ENCODE assay signal across 18 cellular contexts in genomic region chr17:40477796-40478195, GRCh38. TPM values are rescaled to one million over a fixed set of nuclear protein-coding genes. Genes with fewer than 3 reads are reported as not detected.
A peak's percentile ranks its signal among the peaks of the same experiment; 100 is the strongest.
DNase-seq lines count a peak whose midpoint lies in the region; ATAC-seq and TF ChIP-seq lines count a peak whose summit lies in the region.
"Had no signal": no experiment of that assay in that cellular context is flagged by ENCODE, and none has a peak within 500 bp of the region (broad histone marks: within the 10 kb centered on the region; RNA-seq: fewer than 3 reads in every experiment).

No MANE protein-coding gene starts in this region.

- H3K27ac ChIP-seq in CD4-positive, CD25-positive, alpha-beta regulatory T cell (ENCODE audit: insufficient read depth, low read length, poor library complexity, severe bottlenecking) = no peak overlapping the region
- peak overlapping the region; percentile 100 for H3K27ac ChIP-seq in RWPE2 (ENCODE audit: poor library complexity, severe bottlenecking)

- TF ChIP-seq POLR2A in erythroblast (IDR thresholded peaks at IDR 0.05; ENCODE audit: low read length) = no peak

- peaks cover 61% of the 10 kb centered on the region for H3K4me1 Mint-ChIP-seq in T-helper 2 cell treated with Interferon-gamma antibody and Interleukin-4, amounts not matched to agents 5 μg/mL and 100 μg/mL, for 36 hours (ENCODE audit: low read depth)
- H3K4me1 Mint-ChIP-seq in CD4-positive, CD25-positive, alpha-beta regulatory T cell = peaks cover 5 to 46% (median 22%) of the 10 kb centered on the region in 4 donors

- H3K36me3 ChIP-seq in CD4-positive, CD25-positive, alpha-beta regulatory T cell (ENCODE audit: control insufficient read depth, insufficient read depth, low read length) = no peaks in the 10 kb centered on the region
- H3K36me3 ChIP-seq in RWPE2 (ENCODE audit: low read depth) = peaks cover 61% of the 10 kb centered on the region
- H3K36me3 ChIP-seq: MG63 had no signal

- no peak overlapping the region for H3K4me3 Mint-ChIP-seq in T-helper 2 cell treated with Interferon-gamma antibody and Interleukin-4, amounts not matched to agents 5 μg/mL and 100 μg/mL, for 36 hours
- no peak overlapping the region for H3K4me3 Mint-ChIP-seq in CD4-positive, CD25-positive, alpha-beta regulatory T cell

- no peaks in the 10 kb centered on the region for H3K27me3 ChIP-seq in CD4-positive, CD25-positive, alpha-beta regulatory T cell (ENCODE audit: control insufficient read depth, insufficient read depth, low read length)
- no peaks in the 10 kb centered on the region for H3K27me3 ChIP-seq in RWPE2 (ENCODE audit: insufficient read depth, poor library complexity, severe bottlenecking)
- H3K27me3 ChIP-seq: MG63 had no signal

- no peak for DNase-seq in T-helper 2 cell treated with Interferon-gamma antibody and Interleukin-4, amounts not matched to agents 5 μg/mL and 100 μg/mL, for 36 hours (ENCODE audit: low spot score)
- DNase-seq in T-helper 2 cell (no peak), RWPE2 (ENCODE audit: low spot score) (no peak), epithelial cell of esophagus (ENCODE audit: low read depth) (peak; percentile 63), erythroblast (lab: John Stamatoyannopoulos, UW) (no peak)
- DNase-seq in CD4-positive, CD25-positive, alpha-beta regulatory T cell = no peak
- DNase-seq: 8988T, DMS 273 treated with DMSO at 0.1 percent for 48 hours, GF-D8, GOT3, MG63, NCI-H1092, NCI-H146, NCI-H2081, NCI-H524 had no signal

- peak overlapping the region; percentile 49 for H3K27ac Mint-ChIP-seq in T-helper 2 cell treated with Interferon-gamma antibody and Interleukin-4, amounts not matched to agents 5 μg/mL and 100 μg/mL, for 36 hours
- peak overlapping the region in 2 of 3 donors; percentile 23 to 76 for H3K27ac Mint-ChIP-seq in CD4-positive, CD25-positive, alpha-beta regulatory T cell

- H3K9me3 Mint-ChIP-seq in T-helper 2 cell treated with Interferon-gamma antibody and Interleukin-4, amounts not matched to agents 5 μg/mL and 100 μg/mL, for 36 hours = no peaks in the 10 kb centered on the region
- H3K9me3 Mint-ChIP-seq in CD4-positive, CD25-positive, alpha-beta regulatory T cell = no peaks in the 10 kb centered on the region

- H3K4me3 ChIP-seq in CD4-positive, CD25-positive, alpha-beta regulatory T cell (ENCODE audit: low read depth, low read length) = no peak overlapping the region
- no peak overlapping the region for H3K4me3 ChIP-seq in RWPE2 (ENCODE audit: severe bottlenecking)
- H3K4me3 ChIP-seq in epithelial cell of esophagus (ENCODE audit: low read length) = no peak overlapping the region
- H3K4me3 ChIP-seq: MG63 had no signal

- no peak for ATAC-seq in CD4-positive, CD25-positive, alpha-beta regulatory T cell (ENCODE audit: low read depth in 2 of 2)
- ATAC-seq in RWPE2 (ENCODE audit: low read depth) (no peak), GM19328 (IDR thresholded peaks at IDR 0.05; ENCODE audit: unreplicated experiment) (no peak), HG02623 (IDR thresholded peaks at IDR 0.05; ENCODE audit: unreplicated experiment) (no peak)
- ATAC-seq: Right ventricle myocardium inferior had no signal

- TF ChIP-seq CTCF in RWPE2 (IDR thresholded peaks at IDR 0.05; ENCODE audit: poor library complexity, severe bottlenecking) = no peak
- TF ChIP-seq CTCF in epithelial cell of esophagus (IDR thresholded peaks at IDR 0.05; ENCODE audit: insufficient read depth, low read depth, low read length, missing control alignments) = no peak

- no peaks in the 10 kb centered on the region for H3K9me3 ChIP-seq in CD4-positive, CD25-positive, alpha-beta regulatory T cell (ENCODE audit: control insufficient read depth in 2 of 2, low read length in 2 of 2)
- no peaks in the 10 kb centered on the region for H3K9me3 ChIP-seq in RWPE2 (ENCODE audit: severe bottlenecking)
- H3K9me3 ChIP-seq: MG63 had no signal

- H3K4me1 ChIP-seq in CD4-positive, CD25-positive, alpha-beta regulatory T cell (ENCODE audit: control insufficient read depth, insufficient read depth, low read length, poor library complexity, severe bottlenecking) = peaks cover 30% of the 10 kb centered on the region
- no peaks in the 10 kb centered on the region for H3K4me1 ChIP-seq in RWPE2 (ENCODE audit: insufficient read depth, poor library complexity, severe bottlenecking)

- peaks cover 27% of the 10 kb centered on the region for H3K36me3 Mint-ChIP-seq in T-helper 2 cell treated with Interferon-gamma antibody and Interleukin-4, amounts not matched to agents 5 μg/mL and 100 μg/mL, for 36 hours (ENCODE audit: low read depth)
- no peaks in the 10 kb centered on the region for H3K36me3 Mint-ChIP-seq in CD4-positive, CD25-positive, alpha-beta regulatory T cell

- no peaks in the 10 kb centered on the region for H3K27me3 Mint-ChIP-seq in T-helper 2 cell treated with Interferon-gamma antibody and Interleukin-4, amounts not matched to agents 5 μg/mL and 100 μg/mL, for 36 hours (ENCODE audit: low read depth)
- H3K27me3 Mint-ChIP-seq in CD4-positive, CD25-positive, alpha-beta regulatory T cell = no peaks in the 10 kb centered on the region

RNA-seq across cellular contexts. Expression of gene TNS4, which starts 23.6 kb away (rescaled TPM):
- 1.1 TPM for total RNA-seq in CD4-positive, CD25-positive, alpha-beta regulatory T cell
- under 1 TPM in 1 of 4 donors, not detected in 3; 0.16 TPM for polyA plus RNA-seq in CD4-positive, CD25-positive, alpha-beta regulatory T cell
- total RNA-seq: Right ventricle myocardium inferior had no signal

RNA-seq across cellular contexts. Expression of gene IGFBP4, which starts 34.5 kb away (rescaled TPM):
- 3.7 TPM for total RNA-seq in CD4-positive, CD25-positive, alpha-beta regulatory T cell
- 1 to 10 TPM in 3 of 4 donors, under 1 TPM in 1; 0.63 to 1.3 (median 1.2) TPM for polyA plus RNA-seq in CD4-positive, CD25-positive, alpha-beta regulatory T cell
